In the genomic region with DNA sequence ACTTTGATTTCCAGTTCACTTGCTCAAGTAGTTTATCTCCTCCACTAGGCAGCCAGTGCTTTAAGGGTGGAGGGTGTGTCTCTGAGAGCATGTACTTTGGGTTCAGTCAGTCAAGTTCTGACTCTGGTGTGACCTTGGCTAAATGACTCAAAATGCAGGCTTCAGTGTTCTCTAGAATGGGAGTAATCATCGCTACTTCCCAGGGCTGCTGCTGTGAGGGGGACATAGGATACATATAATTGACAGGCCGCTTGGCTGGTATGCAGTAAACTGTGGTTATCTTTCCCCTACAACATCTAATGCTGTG, we compare ENCODE assay signal across 22 cellular contexts. TPM values are rescaled to one million over a fixed set of nuclear protein-coding genes. Genes with fewer than 3 reads are reported as not detected.
DNase-seq lines count a peak whose midpoint lies in the region; ATAC-seq and TF ChIP-seq lines count a peak whose summit lies in the region.
"Had no signal": no experiment of that assay in that cellular context is flagged by ENCODE, and none has a peak within 500 bp of the region (broad histone marks: within the 10 kb centered on the region; RNA-seq: fewer than 3 reads in every experiment).

No MANE protein-coding gene starts in this region.

- no peak overlapping the region for H4K8ac ChIP-seq in mesenchymal stem cell (ENCODE audit: low read length)

- peaks cover 14% of the 10 kb centered on the region for H3K79me1 ChIP-seq in mesenchymal stem cell (replicated peaks; ENCODE audit: low read length, poor library complexity, severe bottlenecking)

- TF ChIP-seq CTCF in left ventricle myocardium inferior (IDR thresholded peaks at IDR 0.05; ENCODE audit: borderline replicate concordance) (no peak), brain (conservative IDR thresholded peaks at IDR 0.05) (no peak), type B pancreatic cell (conservative IDR thresholded peaks at IDR 0.05) (no peak), glutamatergic neuron (IDR thresholded peaks at IDR 0.05; ENCODE audit: partially characterized antibody, unreplicated experiment) (no peak)

- H2AFZ ChIP-seq in mesenchymal stem cell (ENCODE audit: low read depth, low read length) = no peak overlapping the region

- H3K27ac ChIP-seq in left ventricle myocardium inferior (replicated peaks) (peak overlapping the region; percentile 89), mesenchymal stem cell (ENCODE audit: low read length, poor library complexity, severe bottlenecking) (no peak overlapping the region)

- CTCF ChIA-PET in activated naive CD4-positive, alpha-beta T cell treated with anti-CD3 and anti-CD28 coated beads, Interleukin-2, amount 10 ng/mL, durations not matched to agents 7 days and 5 days (lab: Charles Lee) = interaction anchor here (1.3 kb wide), 1 partner anchor 31 kb away, joined by 3 read pairs; no protein-coding TSS in a partner anchor

- H3K4ac ChIP-seq in mesenchymal stem cell (ENCODE audit: low read depth in 1 of 2, low read length in 2 of 2) = no peak overlapping the region

- 76% methylated on average over 2 of the region's 2 CpGs for WGBS in mesenchymal stem cell

- no peak overlapping the region for H2BK5ac ChIP-seq in mesenchymal stem cell (ENCODE audit: low read depth, low read length, poor library complexity, severe bottlenecking)

- H2BK15ac ChIP-seq in mesenchymal stem cell (ENCODE audit: low read depth, poor library complexity, severe bottlenecking) = no peak overlapping the region

- peak overlapping the region in 1 of 2 experiments; percentile 14 for H3K18ac ChIP-seq in mesenchymal stem cell (ENCODE audit: low read depth in 1 of 2, low read length in 2 of 2)

- peak overlapping the region in 1 of 5 experiments; percentile 50 for H3K27ac Mint-ChIP-seq in brain
- H3K27ac Mint-ChIP-seq in type B pancreatic cell = no peak overlapping the region
- H3K27ac Mint-ChIP-seq in glutamatergic neuron (ENCODE audit: unreplicated experiment) = no peak overlapping the region
- H3K27ac Mint-ChIP-seq in activated naive CD4-positive, alpha-beta T cell treated with anti-CD3 and anti-CD28 coated beads, Interleukin-2, amount 10 ng/mL, durations not matched to agents 7 days and 5 days = no peak overlapping the region
- H3K27ac Mint-ChIP-seq: CD4-positive, alpha-beta T cell had no signal

- no peaks in the 10 kb centered on the region for H3K9me3 ChIP-seq in left ventricle myocardium inferior (replicated peaks)
- H3K9me3 ChIP-seq in mesenchymal stem cell (ENCODE audit: control insufficient read depth, low read length) = no peaks in the 10 kb centered on the region
- H3K9me3 ChIP-seq: Caco-2 had no signal

- no peak overlapping the region for H3K14ac ChIP-seq in mesenchymal stem cell (ENCODE audit: low read length in 2 of 2)

- no peak overlapping the region for H3K4me3 ChIP-seq in left ventricle myocardium inferior
- H3K4me3 ChIP-seq in mesenchymal stem cell (ENCODE audit: insufficient read depth in 1 of 2, low read depth in 1 of 2, low read length in 2 of 2) = no peak overlapping the region

- H3K27me3 ChIP-seq in left ventricle myocardium inferior (ENCODE audit: low read depth) = no peaks in the 10 kb centered on the region
- peaks cover under 1 to 8% of the 10 kb centered on the region in 2 experiments for H3K27me3 ChIP-seq in mesenchymal stem cell (ENCODE audit: control insufficient read depth in 1 of 2, insufficient read depth in 1 of 2, low read length in 2 of 2)

- H3K4me3 Mint-ChIP-seq in brain = peak overlapping the region in 3 of 5 experiments; percentile 2 to 73 (median 6)
- peak overlapping the region; percentile 48 for H3K4me3 Mint-ChIP-seq in type B pancreatic cell
- no peak overlapping the region for H3K4me3 Mint-ChIP-seq in glutamatergic neuron (ENCODE audit: unreplicated experiment)
- no peak overlapping the region for H3K4me3 Mint-ChIP-seq in activated naive CD4-positive, alpha-beta T cell treated with anti-CD3 and anti-CD28 coated beads, Interleukin-2, amount 10 ng/mL, durations not matched to agents 7 days and 5 days

- H3K4me2 ChIP-seq in mesenchymal stem cell (ENCODE audit: low read length, poor library complexity, severe bottlenecking) = no peak overlapping the region

- H2BK120ac ChIP-seq in mesenchymal stem cell (ENCODE audit: low read depth, low read length) = no peak overlapping the region

- intact Hi-C loops in left ventricle myocardium inferior (cut with micrococcal nuclease) (no loop called here), Right ventricle myocardium inferior (cut with DNase I) (no loop called here)

- H3K36me3 Mint-ChIP-seq in brain (no peaks in the 10 kb centered on the region), type B pancreatic cell (no peaks in the 10 kb centered on the region), glutamatergic neuron (ENCODE audit: unreplicated experiment) (no peaks in the 10 kb centered on the region)
- H3K36me3 Mint-ChIP-seq in activated naive CD4-positive, alpha-beta T cell treated with anti-CD3 and anti-CD28 coated beads, Interleukin-2, amount 10 ng/mL, durations not matched to agents 7 days and 5 days = no peaks in the 10 kb centered on the region

- H3K23ac ChIP-seq in mesenchymal stem cell (ENCODE audit: low read length in 2 of 2) = no peak overlapping the region

- H4K91ac ChIP-seq in mesenchymal stem cell (ENCODE audit: low read length) = no peak overlapping the region

- no peak overlapping the region for H3K9ac ChIP-seq in mesenchymal stem cell (ENCODE audit: low read length)

- H3K36me3 ChIP-seq in left ventricle myocardium inferior (no peaks in the 10 kb centered on the region), mesenchymal stem cell (ENCODE audit: control insufficient read depth in 1 of 2, insufficient read depth in 2 of 2, low read depth in 1 of 2, low read length in 2 of 2) (no peaks in the 10 kb centered on the region)

- peaks cover 31% of the 10 kb centered on the region for H3K4me1 Mint-ChIP-seq in brain
- H3K4me1 Mint-ChIP-seq in type B pancreatic cell (ENCODE audit: unreplicated experiment) = peaks cover 11% of the 10 kb centered on the region
- peaks cover 9% of the 10 kb centered on the region for H3K4me1 Mint-ChIP-seq in glutamatergic neuron (ENCODE audit: low read depth, unreplicated experiment)
- H3K4me1 Mint-ChIP-seq in activated naive CD4-positive, alpha-beta T cell treated with anti-CD3 and anti-CD28 coated beads, Interleukin-2, amount 10 ng/mL, durations not matched to agents 7 days and 5 days = no peaks in the 10 kb centered on the region

- H2AK5ac ChIP-seq in mesenchymal stem cell (ENCODE audit: low read length, severe bottlenecking) = no peak overlapping the region

- ATAC-seq in Right ventricle myocardium inferior = no peak

- DNase-seq in left ventricle myocardium inferior = no peak
- DNase-seq in Right ventricle myocardium inferior (ENCODE audit: missing footprints) = no peak
- peak; percentile 45 for DNase-seq in mesenchymal stem cell
- no peak for DNase-seq in type B pancreatic cell (ENCODE audit: extremely low spot score, unreplicated experiment)
- DNase-seq in glutamatergic neuron = no peak
- DNase-seq in DMS53 (lab: John Stamatoyannopoulos, UW) = no peak
- no peak for DNase-seq in activated naive CD4-positive, alpha-beta T cell treated with anti-CD3 and anti-CD28 coated beads, Interleukin-2, amount 10 ng/mL, durations not matched to agents 7 days and 5 days
- DNase-seq: Caco-2; CD4-positive, alpha-beta T cell; EL; GOT3; Kasumi-1; MM.1S; NCI-H1092; NCI-H2081; NCI-H2171 treated with DMSO at 0.1 percent for 48 hours; NCI-H446 treated with DMSO at 0.1 percent for 48 hours; NCI-H69; SIG-M5 had no signal

- H3K9me3 Mint-ChIP-seq in brain = no peaks in the 10 kb centered on the region
- no peaks in the 10 kb centered on the region for H3K9me3 Mint-ChIP-seq in type B pancreatic cell
- peaks cover 6% of the 10 kb centered on the region for H3K9me3 Mint-ChIP-seq in glutamatergic neuron (ENCODE audit: unreplicated experiment)
- H3K9me3 Mint-ChIP-seq in activated naive CD4-positive, alpha-beta T cell treated with anti-CD3 and anti-CD28 coated beads, Interleukin-2, amount 10 ng/mL, durations not matched to agents 7 days and 5 days = no peaks in the 10 kb centered on the region
- H3K9me3 Mint-ChIP-seq: CD4-positive, alpha-beta T cell had no signal

- H3K27me3 Mint-ChIP-seq in brain = peaks cover 65% of the 10 kb centered on the region
- peaks cover 35% of the 10 kb centered on the region for H3K27me3 Mint-ChIP-seq in type B pancreatic cell
- H3K27me3 Mint-ChIP-seq in glutamatergic neuron (ENCODE audit: unreplicated experiment) = peaks cover 6% of the 10 kb centered on the region
- peaks cover 49% of the 10 kb centered on the region for H3K27me3 Mint-ChIP-seq in activated naive CD4-positive, alpha-beta T cell treated with anti-CD3 and anti-CD28 coated beads, Interleukin-2, amount 10 ng/mL, durations not matched to agents 7 days and 5 days

- peaks cover 87% of the 10 kb centered on the region for H3K4me1 ChIP-seq in left ventricle myocardium inferior
- peaks cover 18% of the 10 kb centered on the region for H3K4me1 ChIP-seq in mesenchymal stem cell (ENCODE audit: control insufficient read depth, insufficient read depth, low read depth, low read length)

- peak overlapping the region in 1 of 2 experiments; percentile 15 for H2BK12ac ChIP-seq in mesenchymal stem cell (ENCODE audit: low read length in 2 of 2)

RNA-seq across cellular contexts. Expression of gene PTPRE, which starts 3.5 kb away (rescaled TPM):
- total RNA-seq in left ventricle myocardium inferior (13.8 TPM), Right ventricle myocardium inferior (17.4 TPM), type B pancreatic cell (ENCODE audit: low replicate concordance) (2.5 and 3.6 TPM in 2 replicates), glutamatergic neuron (ENCODE audit: unreplicated experiment) (2.6 TPM)
- polyA plus RNA-seq in brain (ENCODE audit: insufficient read depth, low read depth, low replicate concordance) = 3.7 TPM
- 20.4 TPM for polyA plus RNA-seq in mesenchymal stem cell (2013, experiment 1 of 2)
- polyA plus RNA-seq in mesenchymal stem cell (2013, experiment 2 of 2) = 22.5 TPM

RNA-seq across cellular contexts. Expression of gene CLRN3, which starts 17.7 kb away (rescaled TPM):
- total RNA-seq in left ventricle myocardium inferior = not detected
- total RNA-seq in Right ventricle myocardium inferior = not detected
- not detected for polyA plus RNA-seq in brain (ENCODE audit: insufficient read depth, low read depth, low replicate concordance)
- 0.07 TPM for polyA plus RNA-seq in mesenchymal stem cell (2013, experiment 1 of 2)
- polyA plus RNA-seq in mesenchymal stem cell (2013, experiment 2 of 2) = 0.05 TPM
- total RNA-seq in type B pancreatic cell (ENCODE audit: low replicate concordance) = 2.2 and 6.6 TPM in 2 replicates
- not detected for total RNA-seq in glutamatergic neuron (ENCODE audit: unreplicated experiment)
- total RNA-seq: A172; CD4-positive, alpha-beta T cell had no signal
- polyA plus RNA-seq: BJ had no signal

Comparison
In these comparisons a context has a peak if more than half of its experiments do, and no peak if none do; other contexts are left out.
1. H3K4me3 Mint-ChIP-seq: peak in brain (3 of 5) and type B pancreatic cell (single experiment); none in glutamatergic neuron (single experiment) and activated naive CD4-positive, alpha-beta T cell treated with anti-CD3 and anti-CD28 coated beads, Interleukin-2, amount 10 ng/mL, durations not matched to agents 7 days and 5 days (single experiment).